Comparison of ENCODE assay signal across 8 cellular contexts in genomic region chr17:19377602-19378415, GRCh38. TPM values are rescaled to one million over a fixed set of nuclear protein-coding genes. Genes with fewer than 3 reads are reported as not detected.
DNase-seq lines count a peak whose midpoint lies in the region; ATAC-seq, FAIRE-seq and TF ChIP-seq lines count a peak whose summit lies in the region.

No MANE protein-coding gene starts in this region.

- peak; percentile 84 for TF ChIP-seq POLR2A in GM12892 (IDR thresholded peaks at IDR 0.05; ENCODE audit: low read depth, low read length)

- intact Hi-C loops in pancreas (cut with DNase I), result no loop called here
- intact Hi-C loops in tibial artery (cut with DNase I; ENCODE audit: low total_unique reads), result loop anchor here (5.0 kb wide), 1 partner anchor 129 kb away; no protein-coding TSS in a partner anchor

- WGBS in adipose tissue, 3 donors, result 0% methylated on average over 67 of the region's 67 CpGs
- 0 to 1% methylated on average over 67 of the region's 67 CpGs for WGBS in pancreas, 2 donors

- H3K27me3 ChIP-seq in cardiac muscle cell (no peaks in the 10 kb centered on the region), pancreas (no peaks in the 10 kb centered on the region), tibial artery (no peaks in the 10 kb centered on the region)

- H3K9me3 ChIP-seq in cardiac muscle cell (ENCODE audit: low read depth), result no peaks in the 10 kb centered on the region
- no peaks in the 10 kb centered on the region for H3K9me3 ChIP-seq in pancreas
- no peaks in the 10 kb centered on the region for H3K9me3 ChIP-seq in tibial artery

- ATAC-seq in HG02840 (IDR thresholded peaks at IDR 0.05; ENCODE audit: low FRiP score, unreplicated experiment) (peak; percentile 93), pancreas (peak; percentile 89 to 96 (median 91))

- peak; percentile 100 for DNase-seq in GM12892 (ENCODE audit: insufficient read length)
- DNase-seq in NCI-H1436 (lab: John Stamatoyannopoulos, UW), result peak; percentile 100
- DNase-seq in SW480 (ENCODE audit: low spot score), result peak; percentile 98
- peak; percentile 98 to 100 for DNase-seq in cardiac muscle cell (ENCODE audit: low read depth in 1 of 2, low spot score in 1 of 2)
- peak; percentile 97 to 100 (median 98) for DNase-seq in pancreas
- DNase-seq in tibial artery, result peak; percentile 98 to 100

- H3K4me3 ChIP-seq in cardiac muscle cell (peak overlapping the region; percentile 81), pancreas (peak overlapping the region; percentile 70 to 94 (median 78)), tibial artery (peak overlapping the region; percentile 66 to 77)

- H3K36me3 ChIP-seq in cardiac muscle cell, result peaks cover 25% of the 10 kb centered on the region
- H3K36me3 ChIP-seq in pancreas, result peaks cover 2 to 16% (median 12%) of the 10 kb centered on the region in 3 donors
- H3K36me3 ChIP-seq in tibial artery, result peaks cover 30 to 34% (median 32%) of the 10 kb centered on the region in 3 donors

- H3K4me1 ChIP-seq in cardiac muscle cell (ENCODE audit: low read depth) (no peaks in the 10 kb centered on the region), pancreas (peaks cover 4 to 7% (median 6%) of the 10 kb centered on the region in 3 donors), tibial artery (peaks cover 0 to 42% (median 29%) of the 10 kb centered on the region in 4 donors)

- TF ChIP-seq CTCF in cardiac muscle cell (IDR thresholded peaks at IDR 0.05; ENCODE audit: low read depth, low read length), result peak; percentile 1
- TF ChIP-seq CTCF in pancreas (IDR thresholded peaks at IDR 0.05), result no peak
- TF ChIP-seq CTCF in tibial artery (IDR thresholded peaks at IDR 0.05), result no peak

- FAIRE-seq in GM12892 (lab: Jason Lieb, UNC) (peak; percentile 100), pancreas (lab: Jason Lieb, UNC) (peak; percentile 92)

- H3K27ac ChIP-seq in adipose tissue (ENCODE audit: low read depth, low read length), result peak overlapping the region; percentile 22
- H3K27ac ChIP-seq in cardiac muscle cell, result peak overlapping the region; percentile 88
- peak overlapping the region; percentile 89 to 96 (median 92) for H3K27ac ChIP-seq in pancreas
- peak overlapping the region; percentile 90 to 98 for H3K27ac ChIP-seq in tibial artery

RNA-seq across cellular contexts. Expression of gene MAPK7, which starts 0.5 kb away (rescaled TPM):
- polyA plus RNA-seq in GM12892 (2012; ENCODE audit: missing spikeins), result 4.2 TPM
- polyA plus RNA-seq in adipose tissue, result 10 to 100 TPM in 2 of 3 donors, 1 to 10 TPM in 1; 4.7 to 21.5 (median 12.9) TPM
- 26.8 and 27.1 TPM in 2 replicates for total RNA-seq in cardiac muscle cell
- 29.7 and 33.0 TPM in 2 replicates for polyA plus RNA-seq in cardiac muscle cell
- 1 to 10 TPM; 3.4 to 9.6 (median 7.0) TPM for total RNA-seq in pancreas
- polyA plus RNA-seq in pancreas, result 10 to 100 TPM; 10.2 to 10.5 TPM

RNA-seq across cellular contexts. Expression of gene MFAP4, which starts 9.2 kb away (rescaled TPM):
- polyA plus RNA-seq in GM12892 (2012; ENCODE audit: missing spikeins), result not detected
- polyA plus RNA-seq in adipose tissue, result 100 to 1,000 TPM in 1 of 3 donors, 10 to 100 TPM in 1, 1 to 10 TPM in 1; 8.8 to 117 (median 67.7) TPM
- total RNA-seq in cardiac muscle cell, result 14.1 and 16.7 TPM in 2 replicates
- 22.6 and 23.4 TPM in 2 replicates for polyA plus RNA-seq in cardiac muscle cell
- total RNA-seq in pancreas, result 10 to 100 TPM in 3 of 6 donors, 1 to 10 TPM in 3; 1.2 to 25.5 (median 9.5) TPM
- 10 to 100 TPM in 1 of 2 donors, 1 to 10 TPM in 1; 9.9 to 13.0 TPM for polyA plus RNA-seq in pancreas

RNA-seq across cellular contexts. Expression of gene B9D1, which starts 15.3 kb away (rescaled TPM):
- polyA plus RNA-seq in GM12892 (2012; ENCODE audit: missing spikeins), result 10.8 TPM
- 10 to 100 TPM in 1 of 3 donors, 1 to 10 TPM in 2; 8.1 to 10.6 (median 8.8) TPM for polyA plus RNA-seq in adipose tissue
- total RNA-seq in cardiac muscle cell, result 54.0 and 54.5 TPM in 2 replicates
- 58.7 and 65.7 TPM in 2 replicates for polyA plus RNA-seq in cardiac muscle cell
- total RNA-seq in pancreas, result 10 to 100 TPM in 3 of 6 donors, 1 to 10 TPM in 3; 6.6 to 13.2 (median 10.6) TPM
- 10 to 100 TPM; 22.0 to 39.6 TPM for polyA plus RNA-seq in pancreas

RNA-seq across cellular contexts. Expression of gene RNF112, which starts 33.2 kb away (rescaled TPM):
- 0.13 TPM for polyA plus RNA-seq in GM12892 (2012; ENCODE audit: missing spikeins)
- polyA plus RNA-seq in adipose tissue (1 to 10 TPM in 1 of 3 donors, under 1 TPM in 2; 0.54 to 3.6 (median 0.84) TPM), cardiac muscle cell (0.66 and 0.79 TPM in 2 replicates), pancreas (1 to 10 TPM; 1.2 to 3.0 TPM)
- total RNA-seq in cardiac muscle cell (1.2 and 2.6 TPM in 2 replicates), pancreas (1 to 10 TPM in 1 of 6 donors, under 1 TPM in 5; 0.34 to 1.2 (median 0.46) TPM)

Comparison
In these comparisons a context has a peak if more than half of its experiments do, and no peak if none do; other contexts are left out.
1. Peak in every context shown above with its lines: DNase-seq, ATAC-seq, H3K4me3 ChIP-seq and H3K27ac ChIP-seq.
2. H3K27ac ChIP-seq: peak in every context shown above with its lines; median percentile 94 in tibial artery; 92 in pancreas; 88 in cardiac muscle cell; 22 in adipose tissue.